1 cellular context compared by ENCODE assay signal in genomic region chr3:52005571-52005986, GRCh38.
TF ChIP-seq lines count a peak whose summit lies in the region.

No MANE protein-coding gene starts in this region.

TF ChIP-seq in HCT116, 20 proteins besides CTCF, POLR2A, EP300 and RAD21 (continued from another document):
- TF ChIP-seq ZBTB33 (IDR thresholded peaks at IDR 0.05; ENCODE audit: extremely low read depth, insufficient replicate concordance, low read length) (no peak), REST (IDR thresholded peaks at IDR 0.05; ENCODE audit: low read depth) (no peak)
